ENCODE assay signal across 26 cellular contexts in the genomic region with DNA sequence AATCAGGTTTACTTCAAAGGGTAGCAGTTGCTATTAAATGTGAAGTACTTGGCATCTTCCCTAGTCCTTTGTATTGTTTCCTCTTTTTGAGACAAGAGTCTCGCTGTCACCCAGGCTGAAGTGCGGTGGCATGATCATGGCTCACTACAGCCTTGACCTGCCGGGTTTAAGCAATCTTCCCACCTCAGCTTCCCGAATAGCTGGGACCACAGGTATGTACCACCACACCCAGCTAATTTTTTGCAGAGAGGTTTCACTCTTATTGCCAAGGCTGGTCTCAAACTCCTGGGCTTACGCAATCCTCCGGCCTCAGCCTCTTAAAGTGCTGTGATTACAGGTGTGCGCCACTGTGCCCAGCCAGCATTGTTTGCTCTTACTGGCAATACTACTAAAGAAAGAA. TPM values are rescaled to one million over a fixed set of nuclear protein-coding genes. Genes with fewer than 3 reads are reported as not detected.
DNase-seq lines count a peak whose midpoint lies in the region; ATAC-seq and TF ChIP-seq lines count a peak whose summit lies in the region.
"Had no signal": no experiment of that assay in that cellular context is flagged by ENCODE, and none has a peak within 500 bp of the region (broad histone marks: within the 10 kb centered on the region; RNA-seq: fewer than 3 reads in every experiment).

No MANE protein-coding gene starts in this region.

- H2AFZ ChIP-seq in PC-9 = no peak overlapping the region

- H3K27me3 Mint-ChIP-seq in activated T-cell treated with anti-CD3 and anti-CD28 coated beads, Interleukin-2, amount 50 U/mL, for 24 hours = no peaks in the 10 kb centered on the region
- no peaks in the 10 kb centered on the region for H3K27me3 Mint-ChIP-seq in activated T-cell treated with anti-CD3 and anti-CD28 coated beads, Interleukin-2, amount 50 U/mL, for 4 hours (ENCODE audit: low read depth)
- H3K27me3 Mint-ChIP-seq in endothelial cell (ENCODE audit: unreplicated experiment) = no peaks in the 10 kb centered on the region
- H3K27me3 Mint-ChIP-seq: CD4-positive, alpha-beta T cell; central memory CD8-positive, alpha-beta T cell; IgD-negative memory B cell had no signal

- CTCF ChIA-PET in PC-9 (lab: Charles Lee) = no interaction called here

- H3K9me3 Mint-ChIP-seq in activated T-cell treated with anti-CD3 and anti-CD28 coated beads, Interleukin-2, amount 50 U/mL, for 24 hours = no peaks in the 10 kb centered on the region
- H3K9me3 Mint-ChIP-seq in activated T-cell treated with anti-CD3 and anti-CD28 coated beads, Interleukin-2, amount 50 U/mL, for 4 hours = no peaks in the 10 kb centered on the region
- no peaks in the 10 kb centered on the region for H3K9me3 Mint-ChIP-seq in endothelial cell (ENCODE audit: unreplicated experiment)
- H3K9me3 Mint-ChIP-seq: activated naive CD4-positive, alpha-beta T cell treated with anti-CD3 and anti-CD28 coated beads for 36 hours; activated T-helper 1 cell treated with anti-CD3 and anti-CD28 coated beads, Interleukin-12 subunit alpha, Interleukin-12 subunit beta, Interleukin-2, Interleukin-4 antibody, amounts not matched to agents 30 ng/mL and 10 ng/mL and 1 ng/mL, durations not matched to agents 14 hours and 24 hours and 36 hours; CD4-positive, alpha-beta T cell; central memory CD8-positive, alpha-beta T cell; IgD-negative memory B cell; nephron had no signal

- H3K4me3 ChIP-seq in PC-9 = no peak overlapping the region
- H3K4me3 ChIP-seq: transverse colon had no signal

- H3K27me3 ChIP-seq in PC-9 (ENCODE audit: insufficient read depth, low read depth) = no peaks in the 10 kb centered on the region
- H3K27me3 ChIP-seq: transverse colon had no signal

- H3K9me3 ChIP-seq in PC-9 (ENCODE audit: insufficient read depth, low read depth) = no peaks in the 10 kb centered on the region
- H3K9me3 ChIP-seq: transverse colon had no signal

- H3K4me3 Mint-ChIP-seq in activated T-cell treated with anti-CD3 and anti-CD28 coated beads, Interleukin-2, amount 50 U/mL, for 24 hours = no peak overlapping the region
- H3K4me3 Mint-ChIP-seq in activated T-cell treated with anti-CD3 and anti-CD28 coated beads, Interleukin-2, amount 50 U/mL, for 4 hours = no peak overlapping the region
- peak overlapping the region; percentile 25 for H3K4me3 Mint-ChIP-seq in endothelial cell (ENCODE audit: unreplicated experiment)
- H3K4me3 Mint-ChIP-seq: activated naive CD4-positive, alpha-beta T cell treated with anti-CD3 and anti-CD28 coated beads for 36 hours; activated T-helper 1 cell treated with anti-CD3 and anti-CD28 coated beads, Interleukin-12 subunit alpha, Interleukin-12 subunit beta, Interleukin-2, Interleukin-4 antibody, amounts not matched to agents 30 ng/mL and 10 ng/mL and 1 ng/mL, durations not matched to agents 14 hours and 24 hours and 36 hours; CD4-positive, alpha-beta T cell; central memory CD8-positive, alpha-beta T cell; IgD-negative memory B cell; nephron had no signal

- TF ChIP-seq CTCF in PC-9 (conservative IDR thresholded peaks at IDR 0.05) (no peak), endothelial cell (IDR thresholded peaks at IDR 0.05; ENCODE audit: unreplicated experiment) (no peak)

- H4K20me1 ChIP-seq in PC-9 (ENCODE audit: insufficient read depth) = peaks cover 25% of the 10 kb centered on the region

- peaks cover 21% of the 10 kb centered on the region for H3K4me1 Mint-ChIP-seq in activated T-cell treated with anti-CD3 and anti-CD28 coated beads, Interleukin-2, amount 50 U/mL, for 24 hours (ENCODE audit: low read depth)
- peaks cover 1% of the 10 kb centered on the region for H3K4me1 Mint-ChIP-seq in activated T-cell treated with anti-CD3 and anti-CD28 coated beads, Interleukin-2, amount 50 U/mL, for 4 hours (ENCODE audit: low read depth)
- no peaks in the 10 kb centered on the region for H3K4me1 Mint-ChIP-seq in endothelial cell (ENCODE audit: unreplicated experiment)

- H3K27ac Mint-ChIP-seq in activated T-cell treated with anti-CD3 and anti-CD28 coated beads, Interleukin-2, amount 50 U/mL, for 24 hours = peak overlapping the region; percentile 66
- H3K27ac Mint-ChIP-seq in endothelial cell (ENCODE audit: unreplicated experiment) = peak overlapping the region; percentile 64
- H3K27ac Mint-ChIP-seq: activated naive CD4-positive, alpha-beta T cell treated with anti-CD3 and anti-CD28 coated beads for 36 hours; activated T-helper 1 cell treated with anti-CD3 and anti-CD28 coated beads, Interleukin-12 subunit alpha, Interleukin-12 subunit beta, Interleukin-2, Interleukin-4 antibody, amounts not matched to agents 30 ng/mL and 10 ng/mL and 1 ng/mL, durations not matched to agents 14 hours and 24 hours and 36 hours; CD4-positive, alpha-beta T cell; IgD-negative memory B cell; nephron had no signal

- H3K79me2 ChIP-seq in PC-9 (ENCODE audit: low read depth) = peaks cover 3% of the 10 kb centered on the region; the same call in 1 of the 2 replicates

- no peaks in the 10 kb centered on the region for H3K9me2 ChIP-seq in PC-9 (ENCODE audit: insufficient read depth)

- intact Hi-C loops in PC-9 (cut with micrococcal nuclease; ENCODE audit: unreplicated experiment) = no loop called here

- POLR2A ChIA-PET in PC-9 (lab: Charles Lee; ENCODE audit: unreplicated experiment) = no interaction called here

- H3K36me3 Mint-ChIP-seq in activated T-cell treated with anti-CD3 and anti-CD28 coated beads, Interleukin-2, amount 50 U/mL, for 24 hours (ENCODE audit: low read depth) = peaks cover 90% of the 10 kb centered on the region
- peaks cover 45% of the 10 kb centered on the region for H3K36me3 Mint-ChIP-seq in activated T-cell treated with anti-CD3 and anti-CD28 coated beads, Interleukin-2, amount 50 U/mL, for 4 hours (ENCODE audit: insufficient read depth)
- H3K36me3 Mint-ChIP-seq in endothelial cell (ENCODE audit: low read depth, unreplicated experiment) = peaks cover 56% of the 10 kb centered on the region

- H3K4me1 ChIP-seq in PC-9 (replicated peaks; ENCODE audit: insufficient read depth) = no peaks in the 10 kb centered on the region

- no peak overlapping the region for H3K27ac ChIP-seq in PC-9
- H3K27ac ChIP-seq: transverse colon had no signal

- ATAC-seq in activated T-cell treated with anti-CD3 and anti-CD28 coated beads, Interleukin-2, amount 50 U/mL, for 4 hours = no peak
- no peak for ATAC-seq in GM19455 (IDR thresholded peaks at IDR 0.05; ENCODE audit: unreplicated experiment)
- no peak for ATAC-seq in HG03442 (IDR thresholded peaks at IDR 0.05; ENCODE audit: unreplicated experiment)
- ATAC-seq: activated CD4-positive, CD25-positive, alpha-beta regulatory T cell treated with anti-CD3 and anti-CD28 coated beads, Interleukin-2, amount 50 U/mL, for 24 hours had no signal

- no peak overlapping the region for H3K4me2 ChIP-seq in PC-9

- H3K36me3 ChIP-seq in PC-9 (ENCODE audit: low read depth) = peaks cover 75% of the 10 kb centered on the region

- H3F3A ChIP-seq in PC-9 (ENCODE audit: insufficient read depth, low read depth) = peaks cover 69% of the 10 kb centered on the region

- DNase-seq in activated T-cell treated with anti-CD3 and anti-CD28 coated beads, Interleukin-2, amount 50 U/mL, for 24 hours = no peak
- no peak for DNase-seq in activated T-cell treated with anti-CD3 and anti-CD28 coated beads, Interleukin-2, amount 50 U/mL, for 4 hours
- DNase-seq in PC-9 (peak; percentile 9 to 50), endothelial cell (ENCODE audit: low spot score) (no peak), NCI-H146 treated with DMSO at 0.1 percent for 48 hours (lab: John Stamatoyannopoulos, UW; ENCODE audit: unreplicated experiment) (no peak), NCI-H2081 (lab: John Stamatoyannopoulos, UW) (no peak)
- DNase-seq: activated CD4-positive, alpha-beta T cell treated with anti-CD3 and anti-CD28 coated beads, Interleukin-2, amount 50 U/mL, for 48 hours; activated naive CD4-positive, alpha-beta T cell treated with anti-CD3 and anti-CD28 coated beads for 36 hours; CD4-positive, alpha-beta T cell; dermis blood vessel endothelial cell; RPMI8226; stimulated activated CD4-positive, alpha-beta T cell treated with anti-CD3 and anti-CD28 coated beads, Interleukin-15, amount 100 ng/mL, for 24 hours; stimulated activated CD4-positive, alpha-beta T cell treated with anti-CD3 and anti-CD28 coated beads, Interleukin-4, amount 100 ng/mL, for 4 hours; T-helper 1 cell; transverse colon had no signal

- BruUV-seq in PC-9 (replicated peaks; lab: Mats Ljungman, UMichigan) = no TSS peak

RNA-seq across cellular contexts. Expression of gene RAPSN, which starts 36.2 kb away (rescaled TPM):
- total RNA-seq in activated T-cell treated with anti-CD3 and anti-CD28 coated beads, Interleukin-2, amount 50 U/mL, for 4 hours = under 1 TPM; 0.46 to 0.53 (median 0.52) TPM
- 5.4 and 7.3 TPM in 2 replicates for total RNA-seq in PC-9 (2021)
- total RNA-seq in endothelial cell (ENCODE audit: unreplicated experiment) = 0.95 TPM
- total RNA-seq: A172; activated naive CD4-positive, alpha-beta T cell treated with anti-CD3 and anti-CD28 coated beads for 36 hours; Daoy; frontal cortex; SK-MEL-5; transverse colon had no signal

RNA-seq across cellular contexts. Expression of gene PSMC3, which starts 58.9 kb away (rescaled TPM):
- 100 to 1,000 TPM; 275 to 300 (median 299) TPM for total RNA-seq in activated T-cell treated with anti-CD3 and anti-CD28 coated beads, Interleukin-2, amount 50 U/mL, for 4 hours
- total RNA-seq in PC-9 (2021) (160 and 222 TPM in 2 replicates), endothelial cell (ENCODE audit: unreplicated experiment) (127 TPM)

Comparison
In these comparisons a context has a peak if more than half of its experiments do, and no peak if none do; other contexts are left out.
1. DNase-seq: peak in PC-9 (2 of 2); none in activated T-cell treated with anti-CD3 and anti-CD28 coated beads, Interleukin-2, amount 50 U/mL, for 24 hours (single experiment), activated T-cell treated with anti-CD3 and anti-CD28 coated beads, Interleukin-2, amount 50 U/mL, for 4 hours (single experiment), endothelial cell (single experiment), NCI-H146 treated with DMSO at 0.1 percent for 48 hours (single experiment) and NCI-H2081 (0 of 2).